In genomic region chr1:31780632-31781031, GRCh38 we compare ENCODE assay signal across 1 cellular context.
TF ChIP-seq lines count a peak whose summit lies in the region.

No MANE protein-coding gene starts in this region.

TF ChIP-seq in K562, 482 proteins besides CTCF, POLR2A, EP300 and RAD21 (continued from another document and continues in another):
- no peak for TF ChIP-seq ZBTB11 (CRISPR knock-in tag; IDR thresholded peaks at IDR 0.05)
- no peak for TF ChIP-seq ELF2 (CRISPR knock-in tag; IDR thresholded peaks at IDR 0.05)
- no peak for TF ChIP-seq ZNF551 (CRISPR knock-in tag; IDR thresholded peaks at IDR 0.05)
- TF ChIP-seq ZBTB7A (IDR thresholded peaks at IDR 0.05; ENCODE audit: borderline replicate concordance, control insufficient read depth, low read depth, low read length) = no peak
- 0 out of 4 replicates have a peak, but pooled peaks of 1 of the 2 experiments have one; percentile 26 for TF ChIP-seq FOXK2 (conservative IDR thresholded peaks at IDR 0.05 in 1 of 2, IDR thresholded peaks at IDR 0.05 in 1 of 2; ENCODE audit: low read depth in 2 of 2)
- no peak for TF ChIP-seq ZNF717 (CRISPR knock-in tag; IDR thresholded peaks at IDR 0.05)
- TF ChIP-seq NR1H2 (CRISPR knock-in tag; IDR thresholded peaks at IDR 0.05) = no peak
- TF ChIP-seq ZBTB8A (IDR thresholded peaks at IDR 0.05; ENCODE audit: partially characterized antibody) = no peak
- no peak for TF ChIP-seq RERE (CRISPR knock-in tag; IDR thresholded peaks at IDR 0.05; ENCODE audit: borderline replicate concordance)
- peak; percentile 91 for TF ChIP-seq ZNF436 (CRISPR knock-in tag; IDR thresholded peaks at IDR 0.05)
- peak; percentile 38; the same call in 1 of the 2 replicates for TF ChIP-seq FOXM1 (IDR thresholded peaks at IDR 0.05; ENCODE audit: low read depth)
- TF ChIP-seq FOXM1 (CRISPR knock-in tag; IDR thresholded peaks at IDR 0.05; ENCODE audit: low read depth) = no peak
- TF ChIP-seq CEBPB (tag; IDR thresholded peaks at IDR 0.05) = no peak
- TF ChIP-seq ARID3A (IDR thresholded peaks at IDR 0.05; ENCODE audit: borderline replicate concordance, low read depth, low read length) = no peak
- TF ChIP-seq ZNF197 (CRISPR knock-in tag; IDR thresholded peaks at IDR 0.05; ENCODE audit: low read depth) = no peak
- TF ChIP-seq MEF2A (IDR thresholded peaks at IDR 0.05; ENCODE audit: control insufficient read depth, low read depth, low read length) = no peak
- TF ChIP-seq FOS (IDR thresholded peaks at IDR 0.05; ENCODE audit: extremely low read depth, insufficient read length) = no peak
- TF ChIP-seq TOE1 (IDR thresholded peaks at IDR 0.05; ENCODE audit: borderline replicate concordance) = no peak
- no peak for TF ChIP-seq TOE1 (CRISPR knock-in tag; IDR thresholded peaks at IDR 0.05; ENCODE audit: borderline replicate concordance, low read depth)
- TF ChIP-seq ZBTB17 (CRISPR knock-in tag; IDR thresholded peaks at IDR 0.05) = no peak
- TF ChIP-seq ZNF696 (CRISPR knock-in tag; conservative IDR thresholded peaks at IDR 0.05) = no peak
- no peak for TF ChIP-seq CBX1 (IDR thresholded peaks at IDR 0.05; ENCODE audit: low read depth)
- TF ChIP-seq LARP7 (IDR thresholded peaks at IDR 0.05) = no peak
- TF ChIP-seq MCM7 (IDR thresholded peaks at IDR 0.05) = no peak
- TF ChIP-seq ASH1L (IDR thresholded peaks at IDR 0.05; ENCODE audit: borderline replicate concordance, low read depth, partially characterized antibody) = no peak
- TF ChIP-seq SNAPC5 (CRISPR knock-in tag; IDR thresholded peaks at IDR 0.05) = no peak
- TF ChIP-seq PCBP1 (IDR thresholded peaks at IDR 0.05; ENCODE audit: low read depth, low read length, poor library complexity, severe bottlenecking) = no peak
- TF ChIP-seq BCOR (IDR thresholded peaks at IDR 0.05) = peak; percentile 87
- peak; percentile 41; the same call in 1 of the 2 replicates for TF ChIP-seq MTA1 (IDR thresholded peaks at IDR 0.05; ENCODE audit: borderline replicate concordance)
- no peak for TF ChIP-seq ZNF449 (CRISPR knock-in tag; IDR thresholded peaks at IDR 0.05)
- no peak for TF ChIP-seq ZNF609 (CRISPR knock-in tag; IDR thresholded peaks at IDR 0.05; ENCODE audit: borderline replicate concordance)
- no peak for TF ChIP-seq ZNF277 (CRISPR knock-in tag; IDR thresholded peaks at IDR 0.05; ENCODE audit: borderline replicate concordance)
- TF ChIP-seq DDX20 (tag; IDR thresholded peaks at IDR 0.05; ENCODE audit: low read depth) = no peak
- TF ChIP-seq MAFG (tag; conservative IDR thresholded peaks at IDR 0.05) = peak; percentile 79
- no peak for TF ChIP-seq ZNF507 (tag; conservative IDR thresholded peaks at IDR 0.05)
- TF ChIP-seq USF1 (CRISPR knock-in tag; IDR thresholded peaks at IDR 0.05) = no peak
- 0 out of 2 replicates have a peak, but pooled peaks have one; percentile 37 for TF ChIP-seq OTX1 (CRISPR knock-in tag; IDR thresholded peaks at IDR 0.05)
- no peak for TF ChIP-seq ZNF174 (CRISPR knock-in tag; IDR thresholded peaks at IDR 0.05)
- TF ChIP-seq NBN (IDR thresholded peaks at IDR 0.05; ENCODE audit: low read depth) = peak; percentile 66
- no peak for TF ChIP-seq PKNOX1 (IDR thresholded peaks at IDR 0.05)
- no peak for TF ChIP-seq PCBP2 (IDR thresholded peaks at IDR 0.05; ENCODE audit: low read depth, low read length, poor library complexity, severe bottlenecking)
